ENCODE assay signal across 11 cellular contexts in genomic region chr5:173001229-173001841, GRCh38. TPM values are rescaled to one million over a fixed set of nuclear protein-coding genes. Genes with fewer than 3 reads are reported as not detected.
DNase-seq lines count a peak whose midpoint lies in the region; ATAC-seq and TF ChIP-seq lines count a peak whose summit lies in the region.
"Had no signal": no experiment of that assay in that cellular context is flagged by ENCODE, and none has a peak within 500 bp of the region (broad histone marks: within the 10 kb centered on the region; RNA-seq: fewer than 3 reads in every experiment).

No MANE protein-coding gene starts in this region.

- no peak overlapping the region for H3K4me3 Mint-ChIP-seq in activated T-helper 1 cell treated with anti-CD3 and anti-CD28 coated beads, Interleukin-12 subunit alpha, Interleukin-12 subunit beta, Interleukin-2, Interleukin-4 antibody, amounts not matched to agents 30 ng/mL and 10 ng/mL and 1 ng/mL, durations not matched to agents 14 hours and 24 hours and 36 hours
- H3K4me3 Mint-ChIP-seq: H9 had no signal

- H3K9me3 Mint-ChIP-seq in activated T-helper 1 cell treated with anti-CD3 and anti-CD28 coated beads, Interleukin-12 subunit alpha, Interleukin-12 subunit beta, Interleukin-2, Interleukin-4 antibody, amounts not matched to agents 30 ng/mL and 10 ng/mL and 1 ng/mL, durations not matched to agents 14 hours and 24 hours and 36 hours = no peaks in the 10 kb centered on the region
- H3K9me3 Mint-ChIP-seq: H9 had no signal

- H3K4me2 ChIP-seq in BLaER1 = peak overlapping the region; percentile 71

- ATAC-seq in GM19035 (IDR thresholded peaks at IDR 0.05; ENCODE audit: unreplicated experiment) (peak; percentile 78), HG03025 (IDR thresholded peaks at IDR 0.05; ENCODE audit: low FRiP score, unreplicated experiment) (peak; percentile 68)

- H3K9ac ChIP-seq in BLaER1 = peak overlapping the region; percentile 55; the same call in 1 of the 2 replicates
- H3K9ac ChIP-seq: parathyroid adenoma had no signal

- no peak overlapping the region for H3K4me3 ChIP-seq in BLaER1
- H3K4me3 ChIP-seq in BE2C (ENCODE audit: low read depth, low read length) = no peak overlapping the region

- H3K36me3 ChIP-seq in BLaER1 = peaks cover 60% of the 10 kb centered on the region
- no peaks in the 10 kb centered on the region for H3K36me3 ChIP-seq in BE2C

- TF ChIP-seq CTCF in BE2C (IDR thresholded peaks at IDR 0.05; ENCODE audit: low read depth, low read length) = no peak

- peaks cover 20% of the 10 kb centered on the region for H3K36me3 Mint-ChIP-seq in activated T-helper 1 cell treated with anti-CD3 and anti-CD28 coated beads, Interleukin-12 subunit alpha, Interleukin-12 subunit beta, Interleukin-2, Interleukin-4 antibody, amounts not matched to agents 30 ng/mL and 10 ng/mL and 1 ng/mL, durations not matched to agents 14 hours and 24 hours and 36 hours (ENCODE audit: low read depth)

- no peaks in the 10 kb centered on the region for H3K27me3 Mint-ChIP-seq in activated T-helper 1 cell treated with anti-CD3 and anti-CD28 coated beads, Interleukin-12 subunit alpha, Interleukin-12 subunit beta, Interleukin-2, Interleukin-4 antibody, amounts not matched to agents 30 ng/mL and 10 ng/mL and 1 ng/mL, durations not matched to agents 14 hours and 24 hours and 36 hours (ENCODE audit: insufficient read depth)

- H4K20me1 ChIP-seq in BLaER1 = peaks cover 90% of the 10 kb centered on the region

- H3K9me3 ChIP-seq in BLaER1 (no peaks in the 10 kb centered on the region), BE2C (no peaks in the 10 kb centered on the region)
- H3K9me3 ChIP-seq: Caco-2 had no signal

- H3K4me1 ChIP-seq in BLaER1 = peaks cover 42% of the 10 kb centered on the region
- no peaks in the 10 kb centered on the region for H3K4me1 ChIP-seq in BE2C
- H3K4me1 ChIP-seq: Caco-2, parathyroid adenoma had no signal

- intact Hi-C loops in activated T-helper 1 cell treated with anti-CD3 and anti-CD28 coated beads, Interleukin-12 subunit alpha, Interleukin-12 subunit beta, Interleukin-2, Interleukin-4 antibody, amounts not matched to agents 30 ng/mL and 10 ng/mL and 1 ng/mL, durations not matched to agents 14 hours and 24 hours and 36 hours (cut with micrococcal nuclease) = no loop called here

- H3K27me3 ChIP-seq in BLaER1 = no peaks in the 10 kb centered on the region
- H3K27me3 ChIP-seq in BE2C = no peaks in the 10 kb centered on the region

- H3K4me1 Mint-ChIP-seq in activated T-helper 1 cell treated with anti-CD3 and anti-CD28 coated beads, Interleukin-12 subunit alpha, Interleukin-12 subunit beta, Interleukin-2, Interleukin-4 antibody, amounts not matched to agents 30 ng/mL and 10 ng/mL and 1 ng/mL, durations not matched to agents 14 hours and 24 hours and 36 hours (ENCODE audit: low read depth) = peaks cover 47% of the 10 kb centered on the region

- peak overlapping the region; percentile 0; the same call in 1 of the 2 replicates for H3K27ac ChIP-seq in BLaER1
- H3K27ac ChIP-seq: parathyroid adenoma had no signal

- H3K27ac Mint-ChIP-seq in activated T-helper 1 cell treated with anti-CD3 and anti-CD28 coated beads, Interleukin-12 subunit alpha, Interleukin-12 subunit beta, Interleukin-2, Interleukin-4 antibody, amounts not matched to agents 30 ng/mL and 10 ng/mL and 1 ng/mL, durations not matched to agents 14 hours and 24 hours and 36 hours = peak overlapping the region; percentile 10
- H3K27ac Mint-ChIP-seq: H9 had no signal

- no peak for DNase-seq in activated T-helper 1 cell treated with anti-CD3 and anti-CD28 coated beads, Interleukin-12 subunit alpha, Interleukin-12 subunit beta, Interleukin-2, Interleukin-4 antibody, amounts not matched to agents 30 ng/mL and 10 ng/mL and 1 ng/mL, durations not matched to agents 14 hours and 24 hours and 36 hours (ENCODE audit: low spot score)
- DNase-seq in NCI-H2107 (lab: John Stamatoyannopoulos, UW) (no peak), UCSD-AML1 (lab: John Stamatoyannopoulos, UW; ENCODE audit: unreplicated experiment) (no peak), Ammon's horn (ENCODE audit: low spot score) (no peak), BE2C (no peak)
- DNase-seq: Caco-2, H9 had no signal

RNA-seq across cellular contexts. Expression of gene ATP6V0E1, which starts 17.8 kb away (rescaled TPM):
- total RNA-seq in activated T-helper 1 cell treated with anti-CD3 and anti-CD28 coated beads, Interleukin-12 subunit alpha, Interleukin-12 subunit beta, Interleukin-2, Interleukin-4 antibody, amounts not matched to agents 30 ng/mL and 10 ng/mL and 1 ng/mL, durations not matched to agents 14 hours and 24 hours and 36 hours = 149 TPM in 2 replicates
- polyA plus RNA-seq in BE2C (2012; ENCODE audit: insufficient read depth, insufficient read length, low read depth) = 285 TPM

RNA-seq across cellular contexts. Expression of gene RPL26L1, which starts 42.1 kb away (rescaled TPM):
- total RNA-seq in activated T-helper 1 cell treated with anti-CD3 and anti-CD28 coated beads, Interleukin-12 subunit alpha, Interleukin-12 subunit beta, Interleukin-2, Interleukin-4 antibody, amounts not matched to agents 30 ng/mL and 10 ng/mL and 1 ng/mL, durations not matched to agents 14 hours and 24 hours and 36 hours = 69.0 and 70.9 TPM in 2 replicates
- 175 TPM for polyA plus RNA-seq in BE2C (2012; ENCODE audit: insufficient read depth, insufficient read length, low read depth)

RNA-seq across cellular contexts. Expression of gene CREBRF, which starts 54.8 kb away (rescaled TPM):
- 7.4 and 9.2 TPM in 2 replicates for total RNA-seq in activated T-helper 1 cell treated with anti-CD3 and anti-CD28 coated beads, Interleukin-12 subunit alpha, Interleukin-12 subunit beta, Interleukin-2, Interleukin-4 antibody, amounts not matched to agents 30 ng/mL and 10 ng/mL and 1 ng/mL, durations not matched to agents 14 hours and 24 hours and 36 hours
- 1.9 TPM for polyA plus RNA-seq in BE2C (2012; ENCODE audit: insufficient read depth, insufficient read length, low read depth)
